30 cellular contexts compared by ENCODE assay signal in genomic region chr9:18428621-18429020, GRCh38. TPM values are rescaled to one million over a fixed set of nuclear protein-coding genes. Genes with fewer than 3 reads are reported as not detected.
"Had no signal": no experiment of that assay in that cellular context is flagged by ENCODE, and none has a peak within 500 bp of the region (broad histone marks: within the 10 kb centered on the region; RNA-seq: fewer than 3 reads in every experiment).

No MANE protein-coding gene starts in this region.

- FAIRE-seq: astrocyte, kidney had no signal

- H3K4me1 ChIP-seq: foreskin keratinocyte, upper lobe of left lung had no signal

- H3K4me3 ChIP-seq: coronary artery, heart left ventricle, thyroid gland, upper lobe of left lung had no signal

- H3K27me3 ChIP-seq: brain microvascular endothelial cell, foreskin keratinocyte, heart left ventricle, thyroid gland, upper lobe of left lung had no signal

- H3K4me3 Mint-ChIP-seq: activated CD4-positive, alpha-beta memory T cell treated with anti-CD3 and anti-CD28 coated beads, Interleukin-2, amount 10 ng/mL, durations not matched to agents 7 days and 5 days; activated CD4-positive, alpha-beta T cell treated with anti-CD3 and anti-CD28 coated beads, Interleukin-2, amount 10 ng/mL, durations not matched to agents 7 days and 5 days; activated naive CD4-positive, alpha-beta T cell treated with anti-CD3 and anti-CD28 coated beads, Interleukin-2, amount 10 ng/mL, durations not matched to agents 7 days and 5 days; activated naive CD8-positive, alpha-beta T cell treated with anti-CD3 and anti-CD28 coated beads, Interleukin-2, amount 10 ng/mL, durations not matched to agents 7 days and 5 days; activated T-cell treated with anti-CD3 and anti-CD28 coated beads, Interleukin-2, amount 50 U/mL, for 24 hours; effector memory CD8-positive, alpha-beta T cell; immature natural killer cell; natural killer cell; stimulated activated memory B cell treated with anti-CD40 and anti-IgM and Interleukin-4, amounts not matched to agents 10 μg/mL and 1 μg/mL and 100 μg/mL, for 72 hours; stimulated activated naive CD8-positive, alpha-beta T cell treated with anti-CD3 and anti-CD28 coated beads, Interleukin-15, amount 100 ng/mL, for 72 hours; T-helper 17 cell; WTC11 had no signal

- H3K36me3 ChIP-seq: brain microvascular endothelial cell, heart left ventricle, thyroid gland, upper lobe of left lung had no signal

- DNase-seq: activated CD4-positive, alpha-beta memory T cell treated with anti-CD3 and anti-CD28 coated beads, Interleukin-2, amount 10 ng/mL, durations not matched to agents 7 days and 5 days; activated CD4-positive, alpha-beta T cell treated with anti-CD3 and anti-CD28 coated beads for 1 hour; activated CD4-positive, alpha-beta T cell treated with anti-CD3 and anti-CD28 coated beads, Interleukin-2, amount 10 ng/mL, durations not matched to agents 7 days and 5 days; activated CD8-positive, alpha-beta memory T cell treated with anti-CD3 and anti-CD28 coated beads, Interleukin-2, amount 50 U/mL, for 48 hours; activated gamma-delta T cell; activated naive CD4-positive, alpha-beta T cell treated with anti-CD3 and anti-CD28 coated beads, Interleukin-2, amount 10 ng/mL, durations not matched to agents 7 days and 5 days; activated naive CD8-positive, alpha-beta T cell treated with anti-CD3 and anti-CD28 coated beads, Interleukin-2, amount 10 ng/mL, durations not matched to agents 7 days and 5 days; activated T-cell treated with anti-CD3 and anti-CD28 coated beads, Interleukin-2, amount 50 U/mL, for 24 hours; amniotic stem cell; brain microvascular endothelial cell; effector memory CD8-positive, alpha-beta T cell; erythroblast; foreskin keratinocyte; heart left ventricle; hypothalamus; immature natural killer cell; kidney; natural killer cell; posterior cingulate gyrus; right cardiac atrium; stimulated activated CD4-positive, alpha-beta T cell treated with anti-CD3 and anti-CD28 coated beads, Interleukin-4, amount 100 ng/mL, for 24 hours; stimulated activated naive CD8-positive, alpha-beta T cell treated with anti-CD3 and anti-CD28 coated beads, Interleukin-15, amount 100 ng/mL, for 72 hours; T-helper 17 cell; T1000; thyroid gland; upper lobe of left lung had no signal

- H3K9me3 ChIP-seq: heart left ventricle, thyroid gland, upper lobe of left lung had no signal

- H3K27ac Mint-ChIP-seq: activated CD4-positive, alpha-beta memory T cell treated with anti-CD3 and anti-CD28 coated beads, Interleukin-2, amount 10 ng/mL, durations not matched to agents 7 days and 5 days; activated CD4-positive, alpha-beta T cell treated with anti-CD3 and anti-CD28 coated beads, Interleukin-2, amount 10 ng/mL, durations not matched to agents 7 days and 5 days; activated naive CD4-positive, alpha-beta T cell treated with anti-CD3 and anti-CD28 coated beads, Interleukin-2, amount 10 ng/mL, durations not matched to agents 7 days and 5 days; activated naive CD8-positive, alpha-beta T cell treated with anti-CD3 and anti-CD28 coated beads, Interleukin-2, amount 10 ng/mL, durations not matched to agents 7 days and 5 days; activated T-cell treated with anti-CD3 and anti-CD28 coated beads, Interleukin-2, amount 50 U/mL, for 24 hours; effector memory CD8-positive, alpha-beta T cell; immature natural killer cell; natural killer cell; stimulated activated memory B cell treated with anti-CD40 and anti-IgM and Interleukin-4, amounts not matched to agents 10 μg/mL and 1 μg/mL and 100 μg/mL, for 72 hours; stimulated activated naive CD8-positive, alpha-beta T cell treated with anti-CD3 and anti-CD28 coated beads, Interleukin-15, amount 100 ng/mL, for 72 hours; T-helper 17 cell; WTC11 had no signal

- H3K36me3 Mint-ChIP-seq: activated naive CD4-positive, alpha-beta T cell treated with anti-CD3 and anti-CD28 coated beads, Interleukin-2, amount 10 ng/mL, durations not matched to agents 7 days and 5 days; activated naive CD8-positive, alpha-beta T cell treated with anti-CD3 and anti-CD28 coated beads, Interleukin-2, amount 10 ng/mL, durations not matched to agents 7 days and 5 days; immature natural killer cell; natural killer cell; stimulated activated memory B cell treated with anti-CD40 and anti-IgM and Interleukin-4, amounts not matched to agents 10 μg/mL and 1 μg/mL and 100 μg/mL, for 72 hours; WTC11 had no signal

- H3K27ac ChIP-seq: brain microvascular endothelial cell, coronary artery, foreskin keratinocyte, heart left ventricle, thyroid gland, upper lobe of left lung had no signal

- H3K4me1 Mint-ChIP-seq: activated CD4-positive, alpha-beta memory T cell treated with anti-CD3 and anti-CD28 coated beads, Interleukin-2, amount 10 ng/mL, durations not matched to agents 7 days and 5 days; activated CD4-positive, alpha-beta T cell treated with anti-CD3 and anti-CD28 coated beads, Interleukin-2, amount 10 ng/mL, durations not matched to agents 7 days and 5 days; activated naive CD4-positive, alpha-beta T cell treated with anti-CD3 and anti-CD28 coated beads, Interleukin-2, amount 10 ng/mL, durations not matched to agents 7 days and 5 days; activated naive CD8-positive, alpha-beta T cell treated with anti-CD3 and anti-CD28 coated beads, Interleukin-2, amount 10 ng/mL, durations not matched to agents 7 days and 5 days; immature natural killer cell; natural killer cell; stimulated activated memory B cell treated with anti-CD40 and anti-IgM and Interleukin-4, amounts not matched to agents 10 μg/mL and 1 μg/mL and 100 μg/mL, for 72 hours; stimulated activated naive CD8-positive, alpha-beta T cell treated with anti-CD3 and anti-CD28 coated beads, Interleukin-15, amount 100 ng/mL, for 72 hours; T-helper 17 cell; WTC11 had no signal

- H3K27me3 Mint-ChIP-seq: activated CD4-positive, alpha-beta memory T cell treated with anti-CD3 and anti-CD28 coated beads, Interleukin-2, amount 10 ng/mL, durations not matched to agents 7 days and 5 days; activated naive CD4-positive, alpha-beta T cell treated with anti-CD3 and anti-CD28 coated beads, Interleukin-2, amount 10 ng/mL, durations not matched to agents 7 days and 5 days; activated naive CD8-positive, alpha-beta T cell treated with anti-CD3 and anti-CD28 coated beads, Interleukin-2, amount 10 ng/mL, durations not matched to agents 7 days and 5 days; activated T-cell treated with anti-CD3 and anti-CD28 coated beads, Interleukin-2, amount 50 U/mL, for 24 hours; effector memory CD8-positive, alpha-beta T cell; stimulated activated memory B cell treated with anti-CD40 and anti-IgM and Interleukin-4, amounts not matched to agents 10 μg/mL and 1 μg/mL and 100 μg/mL, for 72 hours; stimulated activated naive CD8-positive, alpha-beta T cell treated with anti-CD3 and anti-CD28 coated beads, Interleukin-15, amount 100 ng/mL, for 72 hours had no signal

- ATAC-seq: effector memory CD8-positive, alpha-beta T cell; foreskin keratinocyte; heart left ventricle; natural killer cell; right cardiac atrium; stimulated activated memory B cell treated with anti-CD40 and anti-IgM and Interleukin-4, amounts not matched to agents 10 μg/mL and 1 μg/mL and 100 μg/mL, for 72 hours; stimulated activated naive CD8-positive, alpha-beta T cell treated with anti-CD3 and anti-CD28 coated beads, Interleukin-15, amount 100 ng/mL, for 72 hours; T-helper 17 cell; WTC11 had no signal

- H3K9me3 Mint-ChIP-seq: activated CD4-positive, alpha-beta memory T cell treated with anti-CD3 and anti-CD28 coated beads, Interleukin-2, amount 10 ng/mL, durations not matched to agents 7 days and 5 days; activated CD4-positive, alpha-beta T cell treated with anti-CD3 and anti-CD28 coated beads, Interleukin-2, amount 10 ng/mL, durations not matched to agents 7 days and 5 days; activated naive CD4-positive, alpha-beta T cell treated with anti-CD3 and anti-CD28 coated beads, Interleukin-2, amount 10 ng/mL, durations not matched to agents 7 days and 5 days; activated naive CD8-positive, alpha-beta T cell treated with anti-CD3 and anti-CD28 coated beads, Interleukin-2, amount 10 ng/mL, durations not matched to agents 7 days and 5 days; activated T-cell treated with anti-CD3 and anti-CD28 coated beads, Interleukin-2, amount 50 U/mL, for 24 hours; effector memory CD8-positive, alpha-beta T cell; immature natural killer cell; natural killer cell; stimulated activated memory B cell treated with anti-CD40 and anti-IgM and Interleukin-4, amounts not matched to agents 10 μg/mL and 1 μg/mL and 100 μg/mL, for 72 hours; stimulated activated naive CD8-positive, alpha-beta T cell treated with anti-CD3 and anti-CD28 coated beads, Interleukin-15, amount 100 ng/mL, for 72 hours; WTC11 had no signal

RNA-seq across cellular contexts. Expression of gene ADAMTSL1, which starts 45.3 kb away (rescaled TPM):
- total RNA-seq: activated CD4-positive, alpha-beta memory T cell treated with anti-CD3 and anti-CD28 coated beads, Interleukin-2, amount 10 ng/mL, durations not matched to agents 7 days and 5 days; activated CD4-positive, alpha-beta T cell treated with anti-CD3 and anti-CD28 coated beads, Interleukin-2, amount 10 ng/mL, durations not matched to agents 7 days and 5 days; activated naive CD8-positive, alpha-beta T cell treated with anti-CD3 and anti-CD28 coated beads, Interleukin-2, amount 10 ng/mL, durations not matched to agents 7 days and 5 days; natural killer cell; T-helper 17 cell had no signal
- polyA plus RNA-seq: immature natural killer cell had no signal
